ENCODE assay signal across 1 cellular context in the genomic region with DNA sequence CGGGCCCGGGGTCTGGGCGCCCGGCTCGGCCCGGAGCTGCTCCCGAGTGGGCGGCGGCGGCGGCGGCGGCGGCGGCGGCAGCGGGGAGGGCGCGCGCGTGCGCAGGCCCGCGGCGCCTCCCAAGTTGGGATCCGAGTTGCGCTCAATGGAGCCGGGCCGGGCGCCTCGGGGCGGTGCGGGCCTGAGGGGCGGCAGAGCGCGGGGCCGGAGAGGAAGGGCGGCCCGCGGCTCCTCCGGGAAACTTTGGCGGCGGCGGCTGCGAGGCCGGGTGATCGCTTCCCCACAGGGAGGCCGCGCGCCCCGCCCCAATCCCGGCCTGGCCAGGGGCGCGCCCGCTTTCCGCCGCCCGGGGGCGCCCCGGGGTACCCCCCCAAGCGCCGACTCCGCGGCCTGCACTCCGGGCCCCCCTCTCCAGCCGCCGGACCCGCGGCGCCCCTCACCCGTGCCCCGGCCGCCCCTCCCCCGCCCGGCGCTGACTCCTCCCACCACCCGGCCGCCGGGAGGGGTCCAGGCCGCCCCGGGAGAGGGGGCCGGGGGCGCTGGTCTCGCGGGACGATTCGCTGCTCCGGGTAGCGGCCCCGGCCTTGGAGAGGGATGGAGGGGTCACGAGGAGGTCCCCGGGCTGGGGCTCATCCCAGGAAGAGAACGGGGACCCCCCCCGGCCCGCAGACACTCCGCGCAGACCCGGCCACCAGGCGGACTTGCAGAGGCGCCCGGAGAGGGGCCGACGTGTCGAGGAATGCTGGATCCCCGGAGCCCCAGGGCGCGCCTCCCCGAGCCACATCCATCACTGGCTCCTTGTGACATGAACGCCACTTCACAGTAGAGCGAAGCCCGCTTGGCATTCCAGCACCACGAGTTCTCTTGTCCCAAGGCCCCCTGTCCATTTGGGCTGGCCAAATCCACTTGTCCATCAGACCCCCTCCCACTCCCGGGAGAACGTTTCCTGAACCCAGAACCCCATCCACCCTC.
A peak's percentile ranks its signal among the peaks of the same experiment; 100 is the strongest.
TF ChIP-seq lines count a peak whose summit lies in the region.

Gene RILPL1 (minus strand): TSS at position 48 of the 972 bp plus-strand sequence. CDS start 237 bp downstream, outside the sequence.

TF ChIP-seq in HEK293, 187 proteins besides CTCF, POLR2A, EP300 and RAD21 (continued from another document):
- TF ChIP-seq PRDM4 (tag by site-specific recombination; IDR thresholded peaks at IDR 0.05) = no peak
- no peak for TF ChIP-seq SETDB1 (IDR thresholded peaks at IDR 0.05; ENCODE audit: insufficient read length, low read length)
- 0 out of 2 replicates have a peak, but pooled peaks have one; percentile 8 for TF ChIP-seq IKZF3 (tag by site-specific recombination; IDR thresholded peaks at IDR 0.05)
- TF ChIP-seq ZNF521 (tag by site-specific recombination; IDR thresholded peaks at IDR 0.05) = no peak
- no peak for TF ChIP-seq ZNF112 (tag by site-specific recombination; IDR thresholded peaks at IDR 0.05)
- no peak for TF ChIP-seq ZNF776 (tag by site-specific recombination; IDR thresholded peaks at IDR 0.05; ENCODE audit: borderline replicate concordance)
- TF ChIP-seq ZNF510 (tag by site-specific recombination; IDR thresholded peaks at IDR 0.05; ENCODE audit: insufficient replicate concordance) = no peak
- TF ChIP-seq, protein P1, sequence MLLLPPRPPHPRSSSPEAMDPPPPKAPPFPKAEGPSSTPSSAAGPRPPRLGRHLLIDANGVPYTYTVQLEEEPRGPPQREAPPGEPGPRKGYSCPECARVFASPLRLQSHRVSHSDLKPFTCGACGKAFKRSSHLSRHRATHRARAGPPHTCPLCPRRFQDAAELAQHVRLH (tag by site-specific recombination; IDR thresholded peaks at IDR 0.05) = no peak
- no peak for TF ChIP-seq ZNF549 (tag by site-specific recombination; IDR thresholded peaks at IDR 0.05)
- TF ChIP-seq ZNF513 (tag by site-specific recombination; IDR thresholded peaks at IDR 0.05) = no peak
- no peak for TF ChIP-seq KLF10 (tag by site-specific recombination; IDR thresholded peaks at IDR 0.05)
- TF ChIP-seq ZNF280D (tag by site-specific recombination; IDR thresholded peaks at IDR 0.05) = no peak
- no peak for TF ChIP-seq ZNF501 (tag by site-specific recombination; IDR thresholded peaks at IDR 0.05)
- TF ChIP-seq, protein P2, sequence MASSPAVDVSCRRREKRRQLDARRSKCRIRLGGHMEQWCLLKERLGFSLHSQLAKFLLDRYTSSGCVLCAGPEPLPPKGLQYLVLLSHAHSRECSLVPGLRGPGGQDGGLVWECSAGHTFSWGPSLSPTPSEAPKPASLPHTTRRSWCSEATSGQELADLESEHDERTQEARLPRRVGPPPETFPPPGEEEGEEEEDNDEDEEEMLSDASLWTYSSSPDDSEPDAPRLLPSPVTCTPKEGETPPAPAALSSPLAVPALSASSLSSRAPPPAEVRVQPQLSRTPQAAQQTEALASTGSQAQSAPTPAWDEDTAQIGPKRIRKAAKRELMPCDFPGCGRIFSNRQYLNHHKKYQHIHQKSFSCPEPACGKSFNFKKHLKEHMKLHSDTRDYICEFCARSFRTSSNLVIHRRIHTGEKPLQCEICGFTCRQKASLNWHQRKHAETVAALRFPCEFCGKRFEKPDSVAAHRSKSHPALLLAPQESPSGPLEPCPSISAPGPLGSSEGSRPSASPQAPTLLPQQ (tag by site-specific recombination; IDR thresholded peaks at IDR 0.05) = peak; percentile 26; the same call in 1 of the 2 replicates
- no peak for TF ChIP-seq ZNF404 (tag by site-specific recombination; IDR thresholded peaks at IDR 0.05)
- no peak for TF ChIP-seq ZNF26 (tag by site-specific recombination; IDR thresholded peaks at IDR 0.05)
- TF ChIP-seq YY2 (tag by site-specific recombination; IDR thresholded peaks at IDR 0.05) = no peak
- no peak for TF ChIP-seq HOXD13 (CRISPR knock-in tag; IDR thresholded peaks at IDR 0.05; ENCODE audit: borderline replicate concordance)
- TF ChIP-seq, protein P3, sequence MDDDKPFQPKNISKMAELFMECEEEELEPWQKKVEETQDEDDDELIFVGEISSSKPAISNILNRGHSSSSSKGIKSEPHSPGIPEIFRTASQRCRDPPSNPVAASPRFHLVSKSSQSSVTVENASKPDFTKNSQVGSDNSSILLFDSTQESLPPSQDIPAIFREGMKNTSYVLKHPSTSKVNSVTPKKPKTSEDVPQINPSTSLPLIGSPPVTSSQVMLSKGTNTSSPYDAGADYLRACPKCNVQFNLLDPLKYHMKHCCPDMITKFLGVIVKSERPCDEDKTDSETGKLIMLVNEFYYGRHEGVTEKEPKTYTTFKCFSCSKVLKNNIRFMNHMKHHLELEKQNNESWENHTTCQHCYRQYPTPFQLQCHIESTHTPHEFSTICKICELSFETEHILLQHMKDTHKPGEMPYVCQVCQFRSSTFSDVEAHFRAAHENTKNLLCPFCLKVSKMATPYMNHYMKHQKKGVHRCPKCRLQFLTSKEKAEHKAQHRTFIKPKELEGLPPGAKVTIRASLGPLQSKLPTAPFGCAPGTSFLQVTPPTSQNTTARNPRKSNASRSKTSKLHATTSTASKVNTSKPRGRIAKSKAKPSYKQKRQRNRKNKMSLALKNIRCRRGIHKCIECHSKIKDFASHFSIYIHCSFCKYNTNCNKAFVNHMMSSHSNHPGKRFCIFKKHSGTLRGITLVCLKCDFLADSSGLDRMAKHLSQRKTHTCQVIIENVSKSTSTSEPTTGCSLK (tag by site-specific recombination; IDR thresholded peaks at IDR 0.05) = no peak
- no peak for TF ChIP-seq KLF1 (tag by site-specific recombination; IDR thresholded peaks at IDR 0.05)
- TF ChIP-seq, protein P4, sequence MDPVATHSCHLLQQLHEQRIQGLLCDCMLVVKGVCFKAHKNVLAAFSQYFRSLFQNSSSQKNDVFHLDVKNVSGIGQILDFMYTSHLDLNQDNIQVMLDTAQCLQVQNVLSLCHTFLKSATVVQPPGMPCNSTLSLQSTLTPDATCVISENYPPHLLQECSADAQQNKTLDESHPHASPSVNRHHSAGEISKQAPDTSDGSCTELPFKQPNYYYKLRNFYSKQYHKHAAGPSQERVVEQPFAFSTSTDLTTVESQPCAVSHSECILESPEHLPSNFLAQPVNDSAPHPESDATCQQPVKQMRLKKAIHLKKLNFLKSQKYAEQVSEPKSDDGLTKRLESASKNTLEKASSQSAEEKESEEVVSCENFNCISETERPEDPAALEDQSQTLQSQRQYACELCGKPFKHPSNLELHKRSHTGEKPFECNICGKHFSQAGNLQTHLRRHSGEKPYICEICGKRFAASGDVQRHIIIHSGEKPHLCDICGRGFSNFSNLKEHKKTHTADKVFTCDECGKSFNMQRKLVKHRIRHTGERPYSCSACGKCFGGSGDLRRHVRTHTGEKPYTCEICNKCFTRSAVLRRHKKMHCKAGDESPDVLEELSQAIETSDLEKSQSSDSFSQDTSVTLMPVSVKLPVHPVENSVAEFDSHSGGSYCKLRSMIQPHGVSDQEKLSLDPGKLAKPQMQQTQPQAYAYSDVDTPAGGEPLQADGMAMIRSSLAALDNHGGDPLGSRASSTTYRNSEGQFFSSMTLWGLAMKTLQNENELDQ (tag by site-specific recombination; IDR thresholded peaks at IDR 0.05; ENCODE audit: low read depth) = no peak
- no peak for TF ChIP-seq ZNF324 (tag by site-specific recombination; IDR thresholded peaks at IDR 0.05)
- no peak for TF ChIP-seq ZNF302 (tag by site-specific recombination; IDR thresholded peaks at IDR 0.05; ENCODE audit: low read depth)
- TF ChIP-seq ZNF416 (tag by site-specific recombination; IDR thresholded peaks at IDR 0.05) = no peak
- no peak for TF ChIP-seq ZNF16 (tag by site-specific recombination; IDR thresholded peaks at IDR 0.05; ENCODE audit: low read depth)
- TF ChIP-seq EGR2 (tag by site-specific recombination; IDR thresholded peaks at IDR 0.05; ENCODE audit: low read depth) = no peak
- TF ChIP-seq ZNF843 (tag by site-specific recombination; IDR thresholded peaks at IDR 0.05) = no peak
- no peak for TF ChIP-seq ZNF184 (tag by site-specific recombination; IDR thresholded peaks at IDR 0.05)
- TF ChIP-seq SCRT1 (tag by site-specific recombination; IDR thresholded peaks at IDR 0.05; ENCODE audit: borderline replicate concordance) = no peak
- no peak for TF ChIP-seq ZNF624 (tag by site-specific recombination; IDR thresholded peaks at IDR 0.05)
- TF ChIP-seq, protein P5, sequence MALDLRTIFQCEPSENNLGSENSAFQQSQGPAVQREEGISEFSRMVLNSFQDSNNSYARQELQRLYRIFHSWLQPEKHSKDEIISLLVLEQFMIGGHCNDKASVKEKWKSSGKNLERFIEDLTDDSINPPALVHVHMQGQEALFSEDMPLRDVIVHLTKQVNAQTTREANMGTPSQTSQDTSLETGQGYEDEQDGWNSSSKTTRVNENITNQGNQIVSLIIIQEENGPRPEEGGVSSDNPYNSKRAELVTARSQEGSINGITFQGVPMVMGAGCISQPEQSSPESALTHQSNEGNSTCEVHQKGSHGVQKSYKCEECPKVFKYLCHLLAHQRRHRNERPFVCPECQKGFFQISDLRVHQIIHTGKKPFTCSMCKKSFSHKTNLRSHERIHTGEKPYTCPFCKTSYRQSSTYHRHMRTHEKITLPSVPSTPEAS (tag by site-specific recombination; IDR thresholded peaks at IDR 0.05) = no peak
- peak; percentile 12; the same call in 1 of the 2 replicates for TF ChIP-seq ZNF561 (tag by site-specific recombination; IDR thresholded peaks at IDR 0.05; ENCODE audit: borderline replicate concordance)
- TF ChIP-seq ZNF394 (tag by site-specific recombination; IDR thresholded peaks at IDR 0.05; ENCODE audit: borderline replicate concordance) = no peak
- TF ChIP-seq ZNF114 (tag by site-specific recombination; IDR thresholded peaks at IDR 0.05) = no peak
- 0 out of 2 replicates have a peak, but pooled peaks have one; percentile 41 for TF ChIP-seq ZFP37 (tag by site-specific recombination; IDR thresholded peaks at IDR 0.05)
- peak; percentile 52; the same call in 1 of the 2 replicates for TF ChIP-seq KLF8 (tag by site-specific recombination; IDR thresholded peaks at IDR 0.05)
- no peak for TF ChIP-seq ZNF354C (tag by site-specific recombination; IDR thresholded peaks at IDR 0.05; ENCODE audit: borderline replicate concordance, low read depth)
- no peak for TF ChIP-seq GFI1B (tag by site-specific recombination; IDR thresholded peaks at IDR 0.05)
- TF ChIP-seq ZNF560 (tag by site-specific recombination; IDR thresholded peaks at IDR 0.05; ENCODE audit: borderline replicate concordance) = no peak
- TF ChIP-seq ZNF19 (tag by site-specific recombination; IDR thresholded peaks at IDR 0.05; ENCODE audit: low read depth) = no peak
- peak; percentile 41; the same call in 1 of the 2 replicates for TF ChIP-seq SP3 (tag by site-specific recombination; IDR thresholded peaks at IDR 0.05)
- peak; percentile 16; the same call in 1 of the 2 replicates for TF ChIP-seq SP2 (tag by site-specific recombination; IDR thresholded peaks at IDR 0.05)
